33 cellular contexts compared by ENCODE assay signal in genomic region chr2:20942538-20943223, GRCh38.
"Had no signal": no experiment of that assay in that cellular context is flagged by ENCODE, and none has a peak within 500 bp of the region (broad histone marks: within the 10 kb centered on the region; RNA-seq: fewer than 3 reads in every experiment).

No MANE protein-coding gene starts in this region.

- H3K36me3 ChIP-seq: ascending aorta, cardiac muscle cell had no signal

- H3K27ac ChIP-seq: cardiac muscle cell had no signal

- H3K27me3 ChIP-seq: ascending aorta, cardiac muscle cell had no signal

- ATAC-seq: activated CD8-positive, alpha-beta T cell treated with anti-CD3 and anti-CD28 coated beads for 36 hours; activated naive CD8-positive, alpha-beta T cell treated with anti-CD3 and anti-CD28 coated beads, Interleukin-2, amount 50 U/mL, for 24 hours; activated T-cell treated with anti-CD3 and anti-CD28 coated beads, Interleukin-2, amount 50 U/mL, for 4 hours had no signal

- H3K4me3 ChIP-seq: ascending aorta, cardiac muscle cell had no signal

- H3K4me3 Mint-ChIP-seq: activated B cell treated with CpG ODN at 0.5 μM for 24 hours; activated CD4-positive, alpha-beta memory T cell treated with anti-CD3 and anti-CD28 coated beads for 36 hours; activated CD4-positive, alpha-beta T cell treated with anti-CD3 and anti-CD28 coated beads, Interleukin-2, amount 10 ng/mL, durations not matched to agents 24 days and 14 days; activated CD8-positive, alpha-beta T cell treated with anti-CD3 and anti-CD28 coated beads for 36 hours; activated naive CD4-positive, alpha-beta T cell treated with anti-CD3 and anti-CD28 coated beads, Interleukin-2, amount 10 ng/mL, durations not matched to agents 7 days and 5 days; activated naive CD4-positive, alpha-beta T cell treated with anti-CD3 and anti-CD28 coated beads, Interleukin-2, amount 50 U/mL, for 24 hours; activated naive CD8-positive, alpha-beta T cell; activated naive CD8-positive, alpha-beta T cell treated with anti-CD3 and anti-CD28 coated beads, Interleukin-2, amount 10 ng/mL, durations not matched to agents 7 days and 5 days; activated naive CD8-positive, alpha-beta T cell treated with anti-CD3 and anti-CD28 coated beads, Interleukin-2, amount 50 U/mL, for 24 hours; activated T-cell treated with anti-CD3 and anti-CD28 coated beads, Interleukin-2, amount 50 U/mL, for 4 hours; brain; T-helper 1 cell treated with Interleukin-12 subunit alpha and Interleukin-12 subunit beta and Interleukin-4 antibody, amounts not matched to agents 30 μg/mL and 1 μg/mL, for 36 hours; T-helper 2 cell treated with Interferon-gamma antibody and Interleukin-4, amounts not matched to agents 5 μg/mL and 100 μg/mL, for 36 hours had no signal

- H3K9me3 ChIP-seq: ascending aorta had no signal

- H3K4me1 Mint-ChIP-seq: activated B cell treated with CpG ODN at 0.5 μM for 24 hours; activated CD4-positive, alpha-beta T cell treated with anti-CD3 and anti-CD28 coated beads, Interleukin-2, amount 10 ng/mL, durations not matched to agents 24 days and 14 days; activated naive CD4-positive, alpha-beta T cell treated with anti-CD3 and anti-CD28 coated beads, Interleukin-2, amount 10 ng/mL, durations not matched to agents 7 days and 5 days; activated naive CD4-positive, alpha-beta T cell treated with anti-CD3 and anti-CD28 coated beads, Interleukin-2, amount 50 U/mL, for 24 hours; activated naive CD8-positive, alpha-beta T cell treated with anti-CD3 and anti-CD28 coated beads, Interleukin-2, amount 10 ng/mL, durations not matched to agents 7 days and 5 days; activated naive CD8-positive, alpha-beta T cell treated with anti-CD3 and anti-CD28 coated beads, Interleukin-2, amount 50 U/mL, for 24 hours; brain had no signal

- H3K9me3 Mint-ChIP-seq: activated B cell treated with CpG ODN at 0.5 μM for 24 hours; activated CD4-positive, alpha-beta memory T cell treated with anti-CD3 and anti-CD28 coated beads for 36 hours; activated CD4-positive, alpha-beta T cell treated with anti-CD3 and anti-CD28 coated beads, Interleukin-2, amount 10 ng/mL, durations not matched to agents 24 days and 14 days; activated CD8-positive, alpha-beta T cell treated with anti-CD3 and anti-CD28 coated beads for 36 hours; activated naive CD4-positive, alpha-beta T cell treated with anti-CD3 and anti-CD28 coated beads, Interleukin-2, amount 10 ng/mL, durations not matched to agents 7 days and 5 days; activated naive CD4-positive, alpha-beta T cell treated with anti-CD3 and anti-CD28 coated beads, Interleukin-2, amount 50 U/mL, for 24 hours; activated naive CD8-positive, alpha-beta T cell treated with anti-CD3 and anti-CD28 coated beads, Interleukin-2, amount 10 ng/mL, durations not matched to agents 7 days and 5 days; activated naive CD8-positive, alpha-beta T cell treated with anti-CD3 and anti-CD28 coated beads, Interleukin-2, amount 50 U/mL, for 24 hours; activated T-cell treated with anti-CD3 and anti-CD28 coated beads, Interleukin-2, amount 50 U/mL, for 4 hours; activated T-helper 2 cell treated with anti-CD3 and anti-CD28 coated beads, Interferon-gamma antibody, Interleukin-2, Interleukin-4, amounts not matched to agents 10 μg/mL and 5 μg/mL and 100 μg/mL, durations not matched to agents 14 hours and 24 hours and 36 hours; T-helper 1 cell treated with Interleukin-12 subunit alpha and Interleukin-12 subunit beta and Interleukin-4 antibody, amounts not matched to agents 30 μg/mL and 1 μg/mL, for 36 hours; T-helper 2 cell treated with Interferon-gamma antibody and Interleukin-4, amounts not matched to agents 5 μg/mL and 100 μg/mL, for 36 hours had no signal

- H3K27ac Mint-ChIP-seq: activated B cell treated with CpG ODN at 0.5 μM for 24 hours; activated CD4-positive, alpha-beta memory T cell treated with anti-CD3 and anti-CD28 coated beads for 36 hours; activated CD4-positive, alpha-beta T cell treated with anti-CD3 and anti-CD28 coated beads, Interleukin-2, amount 10 ng/mL, durations not matched to agents 24 days and 14 days; activated CD8-positive, alpha-beta T cell treated with anti-CD3 and anti-CD28 coated beads for 36 hours; activated naive CD4-positive, alpha-beta T cell treated with anti-CD3 and anti-CD28 coated beads, Interleukin-2, amount 10 ng/mL, durations not matched to agents 7 days and 5 days; activated naive CD4-positive, alpha-beta T cell treated with anti-CD3 and anti-CD28 coated beads, Interleukin-2, amount 50 U/mL, for 24 hours; activated naive CD8-positive, alpha-beta T cell; activated naive CD8-positive, alpha-beta T cell treated with anti-CD3 and anti-CD28 coated beads, Interleukin-2, amount 10 ng/mL, durations not matched to agents 7 days and 5 days; activated naive CD8-positive, alpha-beta T cell treated with anti-CD3 and anti-CD28 coated beads, Interleukin-2, amount 50 U/mL, for 24 hours; activated T-helper 2 cell treated with anti-CD3 and anti-CD28 coated beads, Interferon-gamma antibody, Interleukin-2, Interleukin-4, amounts not matched to agents 10 μg/mL and 5 μg/mL and 100 μg/mL, durations not matched to agents 14 hours and 24 hours and 36 hours; brain; T-helper 1 cell treated with Interleukin-12 subunit alpha and Interleukin-12 subunit beta and Interleukin-4 antibody, amounts not matched to agents 30 μg/mL and 1 μg/mL, for 36 hours; T-helper 2 cell treated with Interferon-gamma antibody and Interleukin-4, amounts not matched to agents 5 μg/mL and 100 μg/mL, for 36 hours had no signal

- H3K36me3 Mint-ChIP-seq: activated CD4-positive, alpha-beta memory T cell treated with anti-CD3 and anti-CD28 coated beads for 36 hours; activated naive CD4-positive, alpha-beta T cell treated with anti-CD3 and anti-CD28 coated beads, Interleukin-2, amount 10 ng/mL, durations not matched to agents 7 days and 5 days; activated naive CD4-positive, alpha-beta T cell treated with anti-CD3 and anti-CD28 coated beads, Interleukin-2, amount 50 U/mL, for 24 hours; activated naive CD8-positive, alpha-beta T cell; activated naive CD8-positive, alpha-beta T cell treated with anti-CD3 and anti-CD28 coated beads, Interleukin-2, amount 10 ng/mL, durations not matched to agents 7 days and 5 days; brain had no signal

- DNase-seq: activated B cell treated with CpG ODN at 0.5 μM for 24 hours; activated CD4-positive, alpha-beta memory T cell treated with anti-CD3 and anti-CD28 coated beads for 36 hours; activated CD4-positive, alpha-beta T cell treated with anti-CD3 and anti-CD28 coated beads for 4 hours; activated CD4-positive, alpha-beta T cell treated with anti-CD3 and anti-CD28 coated beads, Interleukin-2, amount 10 ng/mL, durations not matched to agents 24 days and 14 days; activated CD4-positive, alpha-beta T cell treated with anti-CD3 and anti-CD28 coated beads, Interleukin-2, amount 50 U/mL, for 1 hour; activated CD4-positive, alpha-beta T cell treated with anti-CD3 and anti-CD28 coated beads, Interleukin-2, amount 50 U/mL, for 4 hours; activated CD4-positive, CD25-positive, alpha-beta regulatory T cell treated with anti-CD3 and anti-CD28 coated beads, Interleukin-2, amount 50 U/mL, for 72 hours; activated CD8-positive, alpha-beta memory T cell treated with anti-CD3 and anti-CD28 coated beads, Interleukin-2, amount 50 U/mL, for 4 hours; activated CD8-positive, alpha-beta T cell treated with anti-CD3 and anti-CD28 coated beads for 36 hours; activated effector memory CD4-positive, alpha-beta T cell treated with Interleukin-2 at 50 U/mL for 16 hours; activated gamma-delta T cell; activated naive CD4-positive, alpha-beta T cell treated with anti-CD3 and anti-CD28 coated beads, Interleukin-2, amount 10 ng/mL, durations not matched to agents 7 days and 5 days; activated naive CD4-positive, alpha-beta T cell treated with Interleukin-2 at 50 U/mL for 16 hours; activated naive CD8-positive, alpha-beta T cell treated with anti-CD3 and anti-CD28 coated beads, Interleukin-2, amount 10 ng/mL, durations not matched to agents 7 days and 5 days; activated naive CD8-positive, alpha-beta T cell treated with anti-CD3 and anti-CD28 coated beads, Interleukin-2, amount 50 U/mL, for 24 hours; activated T-cell treated with anti-CD3 and anti-CD28 coated beads for 4 hours; activated T-cell treated with anti-CD3 and anti-CD28 coated beads, Interleukin-2, amount 50 U/mL, for 1 hour; activated T-cell treated with anti-CD3 and anti-CD28 coated beads, Interleukin-2, amount 50 U/mL, for 4 hours; amygdala; anterior cingulate cortex; caudate nucleus; SW 1271; T-helper 1 cell; T-helper 2 cell; T-helper 9 cell had no signal
